In genomic region chr13:45773236-45773635, GRCh38 we compare ENCODE assay signal across 1 cellular context.
TF ChIP-seq lines count a peak whose summit lies in the region.

No MANE protein-coding gene starts in this region.

TF ChIP-seq in HEK293, 187 proteins besides CTCF, POLR2A, EP300 and RAD21 (continued from another document):
- TF ChIP-seq ZNF18 (tag by site-specific recombination; IDR thresholded peaks at IDR 0.05) (peak; percentile 31; the same call in 1 of the 2 replicates), ZNF140 (tag by site-specific recombination; IDR thresholded peaks at IDR 0.05) (no peak), GLI2 (tag by site-specific recombination; IDR thresholded peaks at IDR 0.05; ENCODE audit: borderline replicate concordance, low read depth) (no peak), ZNF155 (tag by site-specific recombination; IDR thresholded peaks at IDR 0.05) (no peak), ZNF610 (tag by site-specific recombination; IDR thresholded peaks at IDR 0.05; ENCODE audit: borderline replicate concordance) (no peak), ZNF221 (tag by site-specific recombination; IDR thresholded peaks at IDR 0.05; ENCODE audit: borderline replicate concordance) (no peak), ZNF600 (tag by site-specific recombination; IDR thresholded peaks at IDR 0.05) (no peak), ATF2 (tag by site-specific recombination; IDR thresholded peaks at IDR 0.05; ENCODE audit: low read depth) (no peak), ZNF792 (tag by site-specific recombination; IDR thresholded peaks at IDR 0.05) (no peak), ZNF518A (tag by site-specific recombination; conservative IDR thresholded peaks at IDR 0.05; ENCODE audit: low read depth) (peak; percentile 20; the same call in 1 of the 2 replicates), ZNF548 (tag by site-specific recombination; IDR thresholded peaks at IDR 0.05) (no peak), YY1 (tag by site-specific recombination; IDR thresholded peaks at IDR 0.05) (peak; percentile 17; the same call in 1 of the 2 replicates), ZNF596 (tag by site-specific recombination; IDR thresholded peaks at IDR 0.05) (no peak), ZBTB1 (tag by site-specific recombination; IDR thresholded peaks at IDR 0.05) (0 out of 2 replicates have a peak, but pooled peaks have one; percentile 26), ZNF677 (tag by site-specific recombination; IDR thresholded peaks at IDR 0.05) (no peak), ZBTB48 (tag by site-specific recombination; IDR thresholded peaks at IDR 0.05) (no peak), ZEB2 (tag by site-specific recombination; IDR thresholded peaks at IDR 0.05) (peak; percentile 77), ZNF514 (tag by site-specific recombination; IDR thresholded peaks at IDR 0.05) (no peak), ZBTB8A (tag by site-specific recombination; IDR thresholded peaks at IDR 0.05) (no peak), ZNF623 (tag by site-specific recombination; IDR thresholded peaks at IDR 0.05) (no peak), ZNF24 (tag by site-specific recombination; IDR thresholded peaks at IDR 0.05) (peak; percentile 39; the same call in 1 of the 2 replicates), ZXDB (tag by site-specific recombination; IDR thresholded peaks at IDR 0.05) (0 out of 2 replicates have a peak, but pooled peaks have one; percentile 36), INSM2 (tag by site-specific recombination; IDR thresholded peaks at IDR 0.05) (peak; percentile 57; the same call in 1 of the 2 replicates), TCF7L2 (IDR thresholded peaks at IDR 0.05; ENCODE audit: borderline replicate concordance, low read depth, low read length) (no peak), ZNF555 (tag by site-specific recombination; conservative IDR thresholded peaks at IDR 0.05) (no peak), OSR2 (tag by site-specific recombination; IDR thresholded peaks at IDR 0.05) (peak; percentile 72; the same call in 1 of the 2 replicates), GLIS1 (tag by site-specific recombination; IDR thresholded peaks at IDR 0.05) (peak; percentile 89), ZSCAN16 (tag by site-specific recombination; IDR thresholded peaks at IDR 0.05) (no peak), FEZF1 (tag by site-specific recombination; IDR thresholded peaks at IDR 0.05) (peak; percentile 65), ZNF23 (tag by site-specific recombination; IDR thresholded peaks at IDR 0.05; ENCODE audit: borderline replicate concordance) (no peak), ZFP37 (tag by site-specific recombination; IDR thresholded peaks at IDR 0.05) (no peak), ZNF558 (tag by site-specific recombination; IDR thresholded peaks at IDR 0.05) (no peak), ZNF341 (tag by site-specific recombination; IDR thresholded peaks at IDR 0.05; ENCODE audit: low read depth) (no peak), ZNF629 (tag by site-specific recombination; IDR thresholded peaks at IDR 0.05) (peak; percentile 56; the same call in 1 of the 2 replicates), ZNF433 (tag by site-specific recombination; IDR thresholded peaks at IDR 0.05; ENCODE audit: low read depth) (no peak), WT1 (tag by site-specific recombination; IDR thresholded peaks at IDR 0.05) (peak; percentile 66), ZNF529 (tag by site-specific recombination; IDR thresholded peaks at IDR 0.05; ENCODE audit: insufficient replicate concordance) (no peak), BCL11B (tag by site-specific recombination; IDR thresholded peaks at IDR 0.05; ENCODE audit: low read depth) (0 out of 2 replicates have a peak, but pooled peaks have one; percentile 28), ZNF654 (tag by site-specific recombination; IDR thresholded peaks at IDR 0.05; ENCODE audit: low read depth) (no peak), ZNF785 (tag by site-specific recombination; IDR thresholded peaks at IDR 0.05) (no peak), ZNF664 (tag by site-specific recombination; IDR thresholded peaks at IDR 0.05) (0 out of 2 replicates have a peak, but pooled peaks have one; percentile 27), ZSCAN23 (tag by site-specific recombination; IDR thresholded peaks at IDR 0.05) (no peak), ZNF239 (tag by site-specific recombination; IDR thresholded peaks at IDR 0.05) (no peak), ZNF366 (tag by site-specific recombination; conservative IDR thresholded peaks at IDR 0.05) (peak; percentile 84), SP7 (tag by site-specific recombination; IDR thresholded peaks at IDR 0.05) (peak; percentile 29; the same call in 1 of the 2 replicates)
- TF ChIP-seq, protein P1, sequence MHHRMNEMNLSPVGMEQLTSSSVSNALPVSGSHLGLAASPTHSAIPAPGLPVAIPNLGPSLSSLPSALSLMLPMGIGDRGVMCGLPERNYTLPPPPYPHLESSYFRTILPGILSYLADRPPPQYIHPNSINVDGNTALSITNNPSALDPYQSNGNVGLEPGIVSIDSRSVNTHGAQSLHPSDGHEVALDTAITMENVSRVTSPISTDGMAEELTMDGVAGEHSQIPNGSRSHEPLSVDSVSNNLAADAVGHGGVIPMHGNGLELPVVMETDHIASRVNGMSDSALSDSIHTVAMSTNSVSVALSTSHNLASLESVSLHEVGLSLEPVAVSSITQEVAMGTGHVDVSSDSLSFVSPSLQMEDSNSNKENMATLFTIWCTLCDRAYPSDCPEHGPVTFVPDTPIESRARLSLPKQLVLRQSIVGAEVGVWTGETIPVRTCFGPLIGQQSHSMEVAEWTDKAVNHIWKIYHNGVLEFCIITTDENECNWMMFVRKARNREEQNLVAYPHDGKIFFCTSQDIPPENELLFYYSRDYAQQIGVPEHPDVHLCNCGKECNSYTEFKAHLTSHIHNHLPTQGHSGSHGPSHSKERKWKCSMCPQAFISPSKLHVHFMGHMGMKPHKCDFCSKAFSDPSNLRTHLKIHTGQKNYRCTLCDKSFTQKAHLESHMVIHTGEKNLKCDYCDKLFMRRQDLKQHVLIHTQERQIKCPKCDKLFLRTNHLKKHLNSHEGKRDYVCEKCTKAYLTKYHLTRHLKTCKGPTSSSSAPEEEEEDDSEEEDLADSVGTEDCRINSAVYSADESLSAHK (tag by site-specific recombination; IDR thresholded peaks at IDR 0.05): peak; percentile 83
- TF ChIP-seq, protein P2, sequence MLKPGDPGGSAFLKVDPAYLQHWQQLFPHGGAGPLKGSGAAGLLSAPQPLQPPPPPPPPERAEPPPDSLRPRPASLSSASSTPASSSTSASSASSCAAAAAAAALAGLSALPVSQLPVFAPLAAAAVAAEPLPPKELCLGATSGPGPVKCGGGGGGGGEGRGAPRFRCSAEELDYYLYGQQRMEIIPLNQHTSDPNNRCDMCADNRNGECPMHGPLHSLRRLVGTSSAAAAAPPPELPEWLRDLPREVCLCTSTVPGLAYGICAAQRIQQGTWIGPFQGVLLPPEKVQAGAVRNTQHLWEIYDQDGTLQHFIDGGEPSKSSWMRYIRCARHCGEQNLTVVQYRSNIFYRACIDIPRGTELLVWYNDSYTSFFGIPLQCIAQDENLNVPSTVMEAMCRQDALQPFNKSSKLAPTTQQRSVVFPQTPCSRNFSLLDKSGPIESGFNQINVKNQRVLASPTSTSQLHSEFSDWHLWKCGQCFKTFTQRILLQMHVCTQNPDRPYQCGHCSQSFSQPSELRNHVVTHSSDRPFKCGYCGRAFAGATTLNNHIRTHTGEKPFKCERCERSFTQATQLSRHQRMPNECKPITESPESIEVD (tag by site-specific recombination; IDR thresholded peaks at IDR 0.05): peak; percentile 84
- TF ChIP-seq, protein P3, sequence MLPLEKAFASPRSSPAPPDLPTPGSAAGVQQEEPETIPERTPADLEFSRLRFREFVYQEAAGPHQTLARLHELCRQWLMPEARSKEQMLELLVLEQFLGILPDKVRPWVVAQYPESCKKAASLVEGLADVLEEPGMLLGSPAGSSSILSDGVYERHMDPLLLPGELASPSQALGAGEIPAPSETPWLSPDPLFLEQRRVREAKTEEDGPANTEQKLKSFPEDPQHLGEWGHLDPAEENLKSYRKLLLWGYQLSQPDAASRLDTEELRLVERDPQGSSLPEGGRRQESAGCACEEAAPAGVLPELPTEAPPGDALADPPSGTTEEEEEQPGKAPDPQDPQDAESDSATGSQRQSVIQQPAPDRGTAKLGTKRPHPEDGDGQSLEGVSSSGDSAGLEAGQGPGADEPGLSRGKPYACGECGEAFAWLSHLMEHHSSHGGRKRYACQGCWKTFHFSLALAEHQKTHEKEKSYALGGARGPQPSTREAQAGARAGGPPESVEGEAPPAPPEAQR (tag by site-specific recombination; IDR thresholded peaks at IDR 0.05): no peak
